In the genomic region with DNA sequence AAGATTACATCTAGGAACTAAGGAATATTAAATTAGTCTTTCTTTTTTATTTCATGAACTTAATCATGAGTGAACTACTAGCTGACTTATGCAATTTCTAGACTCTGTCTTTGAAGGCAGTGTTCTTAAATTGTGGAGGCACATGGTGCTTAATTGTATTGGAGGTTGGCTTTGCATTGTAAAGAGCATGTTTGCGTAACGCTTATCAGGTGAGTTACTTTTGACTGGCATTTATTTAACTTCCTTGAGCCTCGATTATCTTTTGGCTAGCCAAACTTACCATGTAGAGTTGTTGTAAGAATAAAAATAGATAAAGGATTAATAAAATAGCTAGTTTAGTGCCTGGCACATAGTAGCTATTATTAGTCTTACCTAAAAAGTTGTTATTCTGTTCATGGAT, we compare ENCODE assay signal across 27 cellular contexts.
"Had no signal": no experiment of that assay in that cellular context is flagged by ENCODE, and none has a peak within 500 bp of the region (broad histone marks: within the 10 kb centered on the region; RNA-seq: fewer than 3 reads in every experiment).

No MANE protein-coding gene starts in this region.

- ATAC-seq: stimulated activated effector memory CD8-positive, alpha-beta T cell treated with anti-CD3 and anti-CD28 coated beads, Interleukin-12 subunit alpha, Interleukin-12 subunit beta, amount 100 ng/mL, for 72 hours; stimulated activated memory B cell treated with anti-CD40 and anti-IgM and Interleukin-4, amounts not matched to agents 10 μg/mL and 1 μg/mL and 100 μg/mL, for 72 hours; stimulated activated naive CD8-positive, alpha-beta T cell treated with anti-CD3 and anti-CD28 coated beads, Interleukin-15, amount 100 ng/mL, for 72 hours; stimulated activated naive CD8-positive, alpha-beta T cell treated with anti-CD3 and anti-CD28 coated beads, Interleukin-15, Interleukin-2, amounts not matched to agents 100 U/mL and 50 U/mL, for 24 hours; upper lobe of right lung had no signal

- H3K4me1 Mint-ChIP-seq: stimulated activated effector memory CD8-positive, alpha-beta T cell treated with anti-CD3 and anti-CD28 coated beads, Interleukin-12 subunit alpha, Interleukin-12 subunit beta, amount 100 ng/mL, for 72 hours; stimulated activated memory B cell treated with anti-CD40 and anti-IgM and Interleukin-4, amounts not matched to agents 10 μg/mL and 1 μg/mL and 100 μg/mL, for 72 hours; stimulated activated naive CD8-positive, alpha-beta T cell treated with anti-CD3 and anti-CD28 coated beads, Interleukin-15, amount 100 ng/mL, for 72 hours had no signal

- H3K4me3 Mint-ChIP-seq: stimulated activated effector memory CD8-positive, alpha-beta T cell treated with anti-CD3 and anti-CD28 coated beads, Interleukin-12 subunit alpha, Interleukin-12 subunit beta, amount 100 ng/mL, for 72 hours; stimulated activated memory B cell treated with anti-CD40 and anti-IgM and Interleukin-4, amounts not matched to agents 10 μg/mL and 1 μg/mL and 100 μg/mL, for 72 hours; stimulated activated naive CD8-positive, alpha-beta T cell treated with anti-CD3 and anti-CD28 coated beads, Interleukin-15, amount 100 ng/mL, for 72 hours; stimulated activated naive CD8-positive, alpha-beta T cell treated with anti-CD3 and anti-CD28 coated beads, Interleukin-15, Interleukin-2, amounts not matched to agents 100 ng/mL and 50 ng/mL, for 24 hours; type B pancreatic cell had no signal

- H3K9me3 Mint-ChIP-seq: stimulated activated effector memory CD8-positive, alpha-beta T cell treated with anti-CD3 and anti-CD28 coated beads, Interleukin-12 subunit alpha, Interleukin-12 subunit beta, amount 100 ng/mL, for 72 hours; stimulated activated naive CD8-positive, alpha-beta T cell treated with anti-CD3 and anti-CD28 coated beads, Interleukin-15, Interleukin-2, amounts not matched to agents 100 ng/mL and 50 ng/mL, for 24 hours had no signal

- H3K27me3 Mint-ChIP-seq: stimulated activated memory B cell treated with anti-CD40 and anti-IgM and Interleukin-4, amounts not matched to agents 10 μg/mL and 1 μg/mL and 100 μg/mL, for 72 hours; stimulated activated naive CD8-positive, alpha-beta T cell treated with anti-CD3 and anti-CD28 coated beads, Interleukin-15, amount 100 ng/mL, for 72 hours; type B pancreatic cell had no signal

- DNase-seq: stimulated activated CD4-positive, alpha-beta T cell treated with anti-CD3 and anti-CD28 coated beads, Interleukin-2, amount 100 ng/mL, for 48 hours; stimulated activated CD4-positive, alpha-beta T cell treated with anti-CD3 and anti-CD28 coated beads, Interleukin-4, amount 100 ng/mL, for 1 hour; stimulated activated CD4-positive, alpha-beta T cell treated with anti-CD3 and anti-CD28 coated beads, Interleukin-4, amount 100 ng/mL, for 24 hours; stimulated activated CD4-positive, alpha-beta T cell treated with anti-CD3 and anti-CD28 coated beads, Interleukin-4, amount 100 ng/mL, for 4 hours; stimulated activated CD8-positive, alpha-beta memory T cell treated with anti-CD3 and anti-CD28 coated beads, Interleukin-4, amount 100 ng/mL, for 48 hours; stimulated activated naive CD4-positive, alpha-beta T cell; stimulated activated naive CD4-positive, alpha-beta T cell treated with Interleukin-2 at 50 U/mL for 16 hours; stimulated activated naive CD8-positive, alpha-beta T cell treated with anti-CD3 and anti-CD28 coated beads, Interleukin-15, amount 100 ng/mL, for 72 hours; stimulated activated naive CD8-positive, alpha-beta T cell treated with anti-CD3 and anti-CD28 coated beads, Interleukin-15, Interleukin-2, amounts not matched to agents 100 U/mL and 50 U/mL, for 24 hours; stomach; substantia nigra; testis; thyroid gland; tibial artery; transverse colon; trophoblast cell; upper lobe of left lung; upper lobe of right lung; uterus had no signal

- H3K36me3 Mint-ChIP-seq: stimulated activated effector memory CD8-positive, alpha-beta T cell treated with anti-CD3 and anti-CD28 coated beads, Interleukin-12 subunit alpha, Interleukin-12 subunit beta, amount 100 ng/mL, for 72 hours; stimulated activated memory B cell treated with anti-CD40 and anti-IgM and Interleukin-4, amounts not matched to agents 10 μg/mL and 1 μg/mL and 100 μg/mL, for 72 hours; type B pancreatic cell had no signal

- H3K27ac Mint-ChIP-seq: stimulated activated effector memory CD8-positive, alpha-beta T cell treated with anti-CD3 and anti-CD28 coated beads, Interleukin-12 subunit alpha, Interleukin-12 subunit beta, amount 100 ng/mL, for 72 hours; stimulated activated memory B cell treated with anti-CD40 and anti-IgM and Interleukin-4, amounts not matched to agents 10 μg/mL and 1 μg/mL and 100 μg/mL, for 72 hours; stimulated activated naive CD8-positive, alpha-beta T cell treated with anti-CD3 and anti-CD28 coated beads, Interleukin-15, amount 100 ng/mL, for 72 hours; stimulated activated naive CD8-positive, alpha-beta T cell treated with anti-CD3 and anti-CD28 coated beads, Interleukin-15, Interleukin-2, amounts not matched to agents 100 ng/mL and 50 ng/mL, for 24 hours; type B pancreatic cell had no signal

- H3K27ac ChIP-seq: suprapubic skin, testis, thoracic aorta, thyroid gland, tibial artery, tibial nerve, transverse colon, upper lobe of left lung, upper lobe of right lung, uterus, vagina had no signal
